In the genomic region with DNA sequence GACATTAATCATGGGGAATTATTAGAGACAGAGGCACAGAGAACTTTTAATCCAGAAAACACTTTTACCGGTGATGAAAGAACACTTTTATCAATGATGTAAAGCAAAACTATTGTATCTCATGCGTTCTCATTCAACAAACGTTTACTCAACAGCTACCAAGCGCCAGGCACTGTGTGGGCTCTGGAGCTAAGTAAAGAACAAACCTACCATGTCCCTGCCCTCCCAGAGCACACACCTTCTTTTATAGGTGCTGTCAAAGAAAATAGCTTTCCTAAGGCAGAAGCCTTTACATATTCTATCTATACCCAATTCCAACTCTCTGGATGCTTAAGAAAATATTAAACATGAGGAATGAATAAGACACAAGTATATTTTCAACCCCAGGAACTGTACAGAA, we compare ENCODE assay signal across 24 cellular contexts.
"Had no signal": no experiment of that assay in that cellular context is flagged by ENCODE, and none has a peak within 500 bp of the region (broad histone marks: within the 10 kb centered on the region; RNA-seq: fewer than 3 reads in every experiment).

No MANE protein-coding gene starts in this region.

- H3K27me3 ChIP-seq: esophagus muscularis mucosa, pancreas, transverse colon, uterus had no signal

- H3K27ac Mint-ChIP-seq: dendritic cell treated with granulocyte-macrophage colony-stimulating factor and Interleukin-4, amounts not matched to agents 40 ng/mL and 50 ng/mL, for 4 days; nephron progenitor cell had no signal

- H3K4me1 ChIP-seq: pancreas, uterus had no signal

- H3K4me3 Mint-ChIP-seq: activated CD8-positive, alpha-beta T cell treated with anti-CD3 and anti-CD28 coated beads, Interleukin-2, amount 10 ng/mL, durations not matched to agents 7 days and 5 days; activated T-cell treated with anti-CD3 and anti-CD28 coated beads, Interleukin-2, amount 50 U/mL, for 24 hours; brain; dendritic cell treated with granulocyte-macrophage colony-stimulating factor and Interleukin-4, amounts not matched to agents 40 ng/mL and 50 ng/mL, for 4 days; nephron progenitor cell had no signal

- H3K9me3 ChIP-seq: esophagus muscularis mucosa, pancreas, psoas muscle, transverse colon, uterus had no signal

- H3K27ac ChIP-seq: esophagus muscularis mucosa, pancreas, psoas muscle, transverse colon, uterus, WERI-Rb-1 had no signal

- H3K4me3 ChIP-seq: esophagus muscularis mucosa, pancreas, psoas muscle, transverse colon, uterus had no signal

- ATAC-seq: activated CD8-positive, alpha-beta T cell treated with anti-CD3 and anti-CD28 coated beads, Interleukin-2, amount 10 ng/mL, durations not matched to agents 7 days and 5 days; left ventricle myocardium superior; pancreas; psoas muscle; right cardiac atrium had no signal

- DNase-seq: activated CD4-positive, alpha-beta T cell treated with anti-CD3 and anti-CD28 coated beads, Interleukin-2, amount 50 U/mL, for 1 hour; activated CD4-positive, CD25-positive, alpha-beta regulatory T cell treated with anti-CD3 and anti-CD28 coated beads, Interleukin-2, amount 50 U/mL, for 72 hours; activated CD8-positive, alpha-beta T cell treated with anti-CD3 and anti-CD28 coated beads, Interleukin-2, amount 10 ng/mL, durations not matched to agents 7 days and 5 days; activated T-cell treated with anti-CD3 and anti-CD28 coated beads, Interleukin-2, amount 50 U/mL, for 24 hours; aorta; effector CD8-positive, alpha-beta T cell; glutamatergic neuron; hippocampal formation; left ventricle myocardium superior; mammary epithelial cell; midbrain; nephron progenitor cell; pancreas; psoas muscle; right cardiac atrium; stimulated activated CD4-positive, alpha-beta T cell treated with anti-CD3 and anti-CD28 coated beads, Interleukin-12 subunit alpha, Interleukin-12 subunit beta, amount 100 ng/mL, for 4 hours; stimulated activated CD4-positive, alpha-beta T cell treated with anti-CD3 and anti-CD28 coated beads, Interleukin-4, amount 100 ng/mL, for 4 hours; transverse colon; uterus; WERI-Rb-1 had no signal

- H3K36me3 ChIP-seq: pancreas, transverse colon, uterus, WERI-Rb-1 had no signal

- H3K9me3 Mint-ChIP-seq: dendritic cell treated with granulocyte-macrophage colony-stimulating factor and Interleukin-4, amounts not matched to agents 40 ng/mL and 50 ng/mL, for 4 days had no signal

- H3K27me3 Mint-ChIP-seq: activated T-cell treated with anti-CD3 and anti-CD28 coated beads, Interleukin-2, amount 50 U/mL, for 24 hours; activated T-helper 17 cell treated with anti-CD3 and anti-CD28 coated beads, Interleukin-2, amount 50 U/mL, for 72 hours; dendritic cell treated with granulocyte-macrophage colony-stimulating factor and Interleukin-4, amounts not matched to agents 40 ng/mL and 50 ng/mL, for 4 days had no signal
